17 cellular contexts compared by ENCODE assay signal in the genomic region with DNA sequence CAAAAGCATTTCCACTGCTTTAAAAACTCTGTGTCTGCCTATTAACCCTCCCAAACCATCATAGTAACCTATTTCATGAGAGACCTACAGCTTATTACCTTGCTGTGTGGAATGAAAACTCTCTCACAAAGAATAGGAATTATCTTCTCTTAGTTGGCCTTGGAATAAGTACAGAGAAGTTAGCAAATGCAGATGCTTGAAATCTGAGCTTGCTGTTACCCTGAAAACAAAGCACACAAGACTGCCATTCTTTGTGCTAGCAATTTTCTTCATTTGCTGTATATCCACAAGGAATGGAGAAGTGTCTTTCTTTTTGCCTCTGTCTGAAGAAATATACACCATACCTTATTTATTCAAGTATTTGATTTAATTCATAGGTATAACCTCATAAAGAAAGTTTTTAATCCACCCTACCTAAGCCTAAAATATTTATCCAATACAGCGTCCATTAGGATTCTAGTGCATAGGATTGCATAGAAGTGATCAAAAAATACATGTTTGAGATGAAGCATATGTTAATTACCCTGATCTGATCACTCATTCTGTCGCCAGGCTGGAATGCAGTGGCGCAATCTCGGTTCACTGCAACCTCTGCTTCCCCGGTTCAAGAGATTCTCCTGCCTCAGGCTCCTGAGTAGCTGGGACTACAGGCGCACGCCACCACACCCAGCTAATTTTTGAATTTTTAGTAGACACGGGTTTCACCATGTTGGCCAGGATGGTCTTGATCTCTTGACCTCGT.
"Had no signal": no experiment of that assay in that cellular context is flagged by ENCODE, and none has a peak within 500 bp of the region (broad histone marks: within the 10 kb centered on the region; RNA-seq: fewer than 3 reads in every experiment).

No MANE protein-coding gene starts in this region.

- H3K36me3 Mint-ChIP-seq: activated naive CD4-positive, alpha-beta T cell treated with anti-CD3 and anti-CD28 coated beads, Interleukin-2, amount 10 ng/mL, durations not matched to agents 7 days and 5 days; neural progenitor cell; type B pancreatic cell had no signal

- DNase-seq: activated CD4-positive, alpha-beta T cell treated with anti-CD3 and anti-CD28 coated beads for 1 hour; activated CD4-positive, alpha-beta T cell treated with anti-CD3 and anti-CD28 coated beads, Interleukin-2, amount 50 U/mL, for 4 hours; activated naive CD4-positive, alpha-beta T cell treated with anti-CD3 and anti-CD28 coated beads, Interleukin-2, amount 10 ng/mL, durations not matched to agents 7 days and 5 days; adrenal gland; caudate nucleus; colonic mucosa; effector CD4-positive, alpha-beta T cell; ovary; spleen; T-cell had no signal

- H3K9me3 Mint-ChIP-seq: activated naive CD4-positive, alpha-beta T cell treated with anti-CD3 and anti-CD28 coated beads, Interleukin-2, amount 10 ng/mL, durations not matched to agents 7 days and 5 days; activated T-helper 17 cell treated with anti-CD3 and anti-CD28 coated beads, Interleukin-2, amount 50 U/mL, for 72 hours; neural progenitor cell; stimulated activated naive CD8-positive, alpha-beta T cell treated with anti-CD3 and anti-CD28 coated beads, Interleukin-15, Interleukin-2, amounts not matched to agents 100 ng/mL and 50 ng/mL, for 24 hours; type B pancreatic cell had no signal

- H3K27me3 Mint-ChIP-seq: activated T-helper 17 cell treated with anti-CD3 and anti-CD28 coated beads, Interleukin-2, amount 50 U/mL, for 72 hours; stimulated activated naive CD8-positive, alpha-beta T cell treated with anti-CD3 and anti-CD28 coated beads, Interleukin-15, Interleukin-2, amounts not matched to agents 100 ng/mL and 50 ng/mL, for 24 hours; T-cell; type B pancreatic cell had no signal

- H2AFZ ChIP-seq: neural progenitor cell had no signal

- H3K4me1 ChIP-seq: adrenal gland, colonic mucosa, neural progenitor cell, spleen, suprapubic skin had no signal

- H3K27me3 ChIP-seq: adrenal gland, colonic mucosa, neural progenitor cell, ovary, spleen, suprapubic skin had no signal

- H3K36me3 ChIP-seq: adrenal gland, colonic mucosa, neural progenitor cell, ovary, spleen, suprapubic skin had no signal

- H3K4me3 ChIP-seq: adrenal gland, colonic mucosa, neural progenitor cell, ovary, spleen, suprapubic skin had no signal

- H3K27ac ChIP-seq: adrenal gland, colonic mucosa, neural progenitor cell, ovary, spleen, suprapubic skin had no signal

- FAIRE-seq: islet of Langerhans had no signal

- H3K27ac Mint-ChIP-seq: activated naive CD4-positive, alpha-beta T cell treated with anti-CD3 and anti-CD28 coated beads, Interleukin-2, amount 10 ng/mL, durations not matched to agents 7 days and 5 days; activated T-helper 17 cell treated with anti-CD3 and anti-CD28 coated beads, Interleukin-2, amount 50 U/mL, for 72 hours; neural progenitor cell; stimulated activated naive CD8-positive, alpha-beta T cell treated with anti-CD3 and anti-CD28 coated beads, Interleukin-15, Interleukin-2, amounts not matched to agents 100 ng/mL and 50 ng/mL, for 24 hours; T-cell; type B pancreatic cell had no signal

- H3K4me1 Mint-ChIP-seq: activated naive CD4-positive, alpha-beta T cell treated with anti-CD3 and anti-CD28 coated beads, Interleukin-2, amount 10 ng/mL, durations not matched to agents 7 days and 5 days; activated T-helper 17 cell treated with anti-CD3 and anti-CD28 coated beads, Interleukin-2, amount 50 U/mL, for 72 hours; neural progenitor cell; T-cell had no signal

- H3K4me3 Mint-ChIP-seq: activated naive CD4-positive, alpha-beta T cell treated with anti-CD3 and anti-CD28 coated beads, Interleukin-2, amount 10 ng/mL, durations not matched to agents 7 days and 5 days; activated T-helper 17 cell treated with anti-CD3 and anti-CD28 coated beads, Interleukin-2, amount 50 U/mL, for 72 hours; neural progenitor cell; stimulated activated naive CD8-positive, alpha-beta T cell treated with anti-CD3 and anti-CD28 coated beads, Interleukin-15, Interleukin-2, amounts not matched to agents 100 ng/mL and 50 ng/mL, for 24 hours; T-cell; type B pancreatic cell had no signal

- ATAC-seq: activated T-helper 17 cell treated with anti-CD3 and anti-CD28 coated beads, Interleukin-2, amount 50 U/mL, for 72 hours; sciatic nerve; T-cell had no signal
